9 cellular contexts compared by ENCODE assay signal in the genomic region with DNA sequence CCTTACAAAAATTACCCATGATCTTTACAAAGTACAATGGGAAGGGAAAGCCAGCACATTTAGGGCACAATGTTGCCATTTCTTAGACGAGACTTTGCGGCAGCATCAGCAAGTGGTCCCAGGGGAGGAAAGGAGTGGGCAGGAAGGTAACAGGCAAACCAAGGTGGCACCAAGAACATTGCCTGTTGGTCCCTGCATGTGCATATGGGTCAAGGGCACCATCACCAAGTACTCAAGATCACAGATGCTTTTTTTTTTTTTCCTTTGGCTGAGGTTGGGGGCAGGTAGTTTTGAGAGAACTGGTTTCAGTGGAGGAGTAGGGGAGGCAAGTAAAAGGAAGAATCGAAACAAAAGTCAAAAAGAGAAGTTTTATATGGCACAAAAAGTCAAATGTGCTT. TPM values are rescaled to one million over a fixed set of nuclear protein-coding genes. Genes with fewer than 3 reads are reported as not detected.
DNase-seq lines count a peak whose midpoint lies in the region; ATAC-seq and TF ChIP-seq lines count a peak whose summit lies in the region.
"Had no signal": no experiment of that assay in that cellular context is flagged by ENCODE, and none has a peak within 500 bp of the region (broad histone marks: within the 10 kb centered on the region; RNA-seq: fewer than 3 reads in every experiment).

No MANE protein-coding gene starts in this region.

- H2AFZ ChIP-seq in smooth muscle cell (ENCODE audit: low read depth) = no peak overlapping the region

- H3K9me3 Mint-ChIP-seq in activated CD4-positive, alpha-beta T cell treated with anti-CD3 and anti-CD28 coated beads, Interleukin-2, amount 10 ng/mL, durations not matched to agents 7 days and 5 days = no peaks in the 10 kb centered on the region
- H3K9me3 Mint-ChIP-seq in activated T-helper 17 cell treated with anti-CD3 and anti-CD28 coated beads, Interleukin-2, amount 50 U/mL, for 72 hours = no peaks in the 10 kb centered on the region
- H3K9me3 Mint-ChIP-seq in stimulated activated naive CD8-positive, alpha-beta T cell treated with anti-CD3 and anti-CD28 coated beads, Interleukin-15, Interleukin-2, amounts not matched to agents 100 ng/mL and 50 ng/mL, for 24 hours = no peaks in the 10 kb centered on the region
- H3K9me3 Mint-ChIP-seq: H9 had no signal

- POLR2A ChIA-PET in activated CD4-positive, alpha-beta T cell treated with anti-CD3 and anti-CD28 coated beads, Interleukin-2, amount 10 ng/mL, durations not matched to agents 7 days and 5 days (lab: Charles Lee) = interaction anchor here (0.7 to 2.5 kb wide), 4 partner anchors 12 to 42 kb away, joined by 3 to 18 read pairs (median 4); no protein-coding TSS in a partner anchor

- H3K9ac ChIP-seq in smooth muscle cell (ENCODE audit: low read depth) = no peak overlapping the region

- CTCF ChIA-PET in activated CD4-positive, alpha-beta T cell treated with anti-CD3 and anti-CD28 coated beads, Interleukin-2, amount 10 ng/mL, durations not matched to agents 7 days and 5 days (lab: Charles Lee) = interaction anchor here (1.5 to 1.6 kb wide), 2 partner anchors 25 to 117 kb away, joined by 5 to 7 read pairs; no protein-coding TSS in a partner anchor

- TF ChIP-seq CTCF in smooth muscle cell (IDR thresholded peaks at IDR 0.05; ENCODE audit: borderline replicate concordance, insufficient read depth, poor library complexity, severe bottlenecking) = no peak

- DNase-seq in activated CD4-positive, alpha-beta T cell treated with anti-CD3 and anti-CD28 coated beads, Interleukin-2, amount 10 ng/mL, durations not matched to agents 7 days and 5 days = peak; percentile 45
- no peak for DNase-seq in activated CD4-positive, alpha-beta T cell treated with anti-CD3 and anti-CD28 coated beads for 1 hour
- no peak for DNase-seq in smooth muscle cell (lab: John Stamatoyannopoulos, UW; ENCODE audit: unreplicated experiment)
- DNase-seq in SHP77 treated with DMSO at 0.1 percent for 48 hours (lab: John Stamatoyannopoulos, UW) = no peak
- DNase-seq: H9 had no signal

- no peaks in the 10 kb centered on the region for H3F3A ChIP-seq in smooth muscle cell (ENCODE audit: low read depth)

- no peak overlapping the region for H3K27ac ChIP-seq in smooth muscle cell (ENCODE audit: low read depth)

- peak overlapping the region; percentile 96 for H3K27ac Mint-ChIP-seq in activated CD4-positive, alpha-beta T cell treated with anti-CD3 and anti-CD28 coated beads, Interleukin-2, amount 10 ng/mL, durations not matched to agents 7 days and 5 days
- peak overlapping the region; percentile 96 for H3K27ac Mint-ChIP-seq in activated T-helper 17 cell treated with anti-CD3 and anti-CD28 coated beads, Interleukin-2, amount 50 U/mL, for 72 hours
- H3K27ac Mint-ChIP-seq in stimulated activated naive CD8-positive, alpha-beta T cell treated with anti-CD3 and anti-CD28 coated beads, Interleukin-15, Interleukin-2, amounts not matched to agents 100 ng/mL and 50 ng/mL, for 24 hours = peak overlapping the region; percentile 100
- H3K27ac Mint-ChIP-seq: H9 had no signal

- H3K4me1 Mint-ChIP-seq in activated CD4-positive, alpha-beta T cell treated with anti-CD3 and anti-CD28 coated beads, Interleukin-2, amount 10 ng/mL, durations not matched to agents 7 days and 5 days = peaks cover 45% of the 10 kb centered on the region
- H3K4me1 Mint-ChIP-seq in activated T-helper 17 cell treated with anti-CD3 and anti-CD28 coated beads, Interleukin-2, amount 50 U/mL, for 72 hours = peaks cover 30% of the 10 kb centered on the region
- H3K4me1 Mint-ChIP-seq in stimulated activated naive CD8-positive, alpha-beta T cell treated with anti-CD3 and anti-CD28 coated beads, Interleukin-15, Interleukin-2, amounts not matched to agents 100 ng/mL and 50 ng/mL, for 24 hours (ENCODE audit: low read depth) = peaks cover 61% of the 10 kb centered on the region
- H3K4me1 Mint-ChIP-seq: H9 had no signal

- H4K20me1 ChIP-seq in smooth muscle cell (ENCODE audit: low read depth) = no peaks in the 10 kb centered on the region

- no peak overlapping the region for H3K4me3 ChIP-seq in smooth muscle cell

- WGBS in smooth muscle cell (ENCODE audit: low lambda C conversion rate) = 91% methylated on average over 3 of the region's 3 CpGs

- no peaks in the 10 kb centered on the region for H3K79me2 ChIP-seq in smooth muscle cell (ENCODE audit: low read depth)

- no peaks in the 10 kb centered on the region for H3K36me3 ChIP-seq in smooth muscle cell (ENCODE audit: low read depth)

- peaks cover 41% of the 10 kb centered on the region for H3K36me3 Mint-ChIP-seq in activated CD4-positive, alpha-beta T cell treated with anti-CD3 and anti-CD28 coated beads, Interleukin-2, amount 10 ng/mL, durations not matched to agents 7 days and 5 days (ENCODE audit: low read depth)
- peaks cover 72% of the 10 kb centered on the region for H3K36me3 Mint-ChIP-seq in activated T-helper 17 cell treated with anti-CD3 and anti-CD28 coated beads, Interleukin-2, amount 50 U/mL, for 72 hours (ENCODE audit: low read depth)
- H3K36me3 Mint-ChIP-seq in stimulated activated naive CD8-positive, alpha-beta T cell treated with anti-CD3 and anti-CD28 coated beads, Interleukin-15, Interleukin-2, amounts not matched to agents 100 ng/mL and 50 ng/mL, for 24 hours (ENCODE audit: low read depth) = peaks cover 43% of the 10 kb centered on the region

- ATAC-seq in HG02798 (IDR thresholded peaks at IDR 0.05; ENCODE audit: poor library complexity, unreplicated experiment) (peak; percentile 29), GM19467 (IDR thresholded peaks at IDR 0.05; ENCODE audit: unreplicated experiment) (no peak)
- ATAC-seq in activated T-helper 17 cell treated with anti-CD3 and anti-CD28 coated beads, Interleukin-2, amount 50 U/mL, for 72 hours (replicated peaks) = peak; percentile 55

- H3K27me3 ChIP-seq in smooth muscle cell (ENCODE audit: low read depth) = no peaks in the 10 kb centered on the region

- no peaks in the 10 kb centered on the region for H3K9me3 ChIP-seq in smooth muscle cell (replicated peaks; ENCODE audit: low read depth)

- no peak overlapping the region for H3K4me2 ChIP-seq in smooth muscle cell

- peak overlapping the region; percentile 96 for H3K4me3 Mint-ChIP-seq in activated CD4-positive, alpha-beta T cell treated with anti-CD3 and anti-CD28 coated beads, Interleukin-2, amount 10 ng/mL, durations not matched to agents 7 days and 5 days
- peak overlapping the region; percentile 92 for H3K4me3 Mint-ChIP-seq in activated T-helper 17 cell treated with anti-CD3 and anti-CD28 coated beads, Interleukin-2, amount 50 U/mL, for 72 hours
- H3K4me3 Mint-ChIP-seq in stimulated activated naive CD8-positive, alpha-beta T cell treated with anti-CD3 and anti-CD28 coated beads, Interleukin-15, Interleukin-2, amounts not matched to agents 100 ng/mL and 50 ng/mL, for 24 hours = peak overlapping the region; percentile 99
- H3K4me3 Mint-ChIP-seq: H9 had no signal

- H3K27me3 Mint-ChIP-seq in activated CD4-positive, alpha-beta T cell treated with anti-CD3 and anti-CD28 coated beads, Interleukin-2, amount 10 ng/mL, durations not matched to agents 7 days and 5 days = no peaks in the 10 kb centered on the region
- H3K27me3 Mint-ChIP-seq in activated T-helper 17 cell treated with anti-CD3 and anti-CD28 coated beads, Interleukin-2, amount 50 U/mL, for 72 hours = no peaks in the 10 kb centered on the region
- H3K27me3 Mint-ChIP-seq in stimulated activated naive CD8-positive, alpha-beta T cell treated with anti-CD3 and anti-CD28 coated beads, Interleukin-15, Interleukin-2, amounts not matched to agents 100 ng/mL and 50 ng/mL, for 24 hours = no peaks in the 10 kb centered on the region

- no peaks in the 10 kb centered on the region for H3K4me1 ChIP-seq in smooth muscle cell (ENCODE audit: low read depth)

RNA-seq across cellular contexts. Expression of gene CYTIP, which starts 0.8 kb away (rescaled TPM):
- 100 to 1,000 TPM; 234 to 279 TPM for total RNA-seq in activated CD4-positive, alpha-beta T cell treated with anti-CD3 and anti-CD28 coated beads, Interleukin-2, amount 10 ng/mL, durations not matched to agents 7 days and 5 days
- 100 to 1,000 TPM; 581 to 591 TPM for total RNA-seq in activated T-helper 17 cell treated with anti-CD3 and anti-CD28 coated beads, Interleukin-2, amount 50 U/mL, for 72 hours
- total RNA-seq in smooth muscle cell = not detected in 2 replicates
- polyA plus RNA-seq in smooth muscle cell = not detected in 2 replicates

Comparison
In these comparisons a context has a peak if more than half of its experiments do, and no peak if none do; other contexts are left out.
1. RNA of gene CYTIP, which starts 0.8 kb away (total RNA-seq): 581 to 591 TPM in activated T-helper 17 cell treated with anti-CD3 and anti-CD28 coated beads, Interleukin-2, amount 50 U/mL, for 72 hours and 234 to 279 TPM in activated CD4-positive, alpha-beta T cell treated with anti-CD3 and anti-CD28 coated beads, Interleukin-2, amount 10 ng/mL, durations not matched to agents 7 days and 5 days; not detected in smooth muscle cell; every median in the first group is over 100 times any median in the second.
2. Peak in every context shown above with its lines, with median percentiles within 50 percentile points of each other: H3K27ac Mint-ChIP-seq and H3K4me3 Mint-ChIP-seq.